ENCODE assay signal across 18 cellular contexts in the genomic region with DNA sequence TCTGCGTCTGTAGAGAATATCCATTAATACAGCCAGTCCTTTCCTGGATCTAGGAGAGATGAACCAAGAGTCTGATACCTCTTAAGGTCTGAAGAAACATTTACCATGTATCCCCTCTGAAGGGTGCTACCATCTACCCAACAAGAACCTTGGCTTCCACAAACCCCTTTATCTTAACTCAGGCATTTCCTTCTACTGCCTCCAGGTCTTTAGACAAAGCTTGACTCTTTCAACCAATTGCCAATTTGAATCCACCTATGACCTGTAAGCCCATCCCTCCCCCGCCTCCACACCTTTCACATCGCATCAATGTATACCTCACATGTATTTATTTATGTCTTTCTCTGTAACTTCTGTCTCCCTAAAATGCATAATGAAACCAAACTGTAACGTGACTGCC.
DNase-seq lines count a peak whose midpoint lies in the region; ATAC-seq and TF ChIP-seq lines count a peak whose summit lies in the region.
"Had no signal": no experiment of that assay in that cellular context is flagged by ENCODE, and none has a peak within 500 bp of the region (broad histone marks: within the 10 kb centered on the region; RNA-seq: fewer than 3 reads in every experiment).

No MANE protein-coding gene starts in this region.

- H3K27ac ChIP-seq in body of pancreas (peak overlapping the region in 3 of 4 donors; percentile 45 to 56 (median 53)), heart left ventricle (peak overlapping the region; percentile 70 to 95 (median 84)), muscle layer of colon (ENCODE audit: low read depth, low read length) (peak overlapping the region; percentile 32), thyroid gland (peak overlapping the region; percentile 88 to 98 (median 96)), A673 (ENCODE audit: low read depth, low read length, poor library complexity, severe bottlenecking) (no peak overlapping the region)
- H3K27ac ChIP-seq: GM23248 had no signal

- POLR2A ChIA-PET in A673 (lab: Charles Lee; ENCODE audit: low non-redundant PET): no interaction called here

- H3K9me3 ChIP-seq in body of pancreas (no peaks in the 10 kb centered on the region), heart left ventricle (peaks cover 0 to 12% (median 0%) of the 10 kb centered on the region in 12 donors), muscle layer of colon (ENCODE audit: low read length) (peaks cover 5% of the 10 kb centered on the region), thyroid gland (no peaks in the 10 kb centered on the region), A673 (ENCODE audit: low read depth, low read length, poor library complexity, severe bottlenecking) (no peaks in the 10 kb centered on the region)

- H3K27me3 ChIP-seq in body of pancreas (no peaks in the 10 kb centered on the region), heart left ventricle (no peaks in the 10 kb centered on the region), muscle layer of colon (ENCODE audit: control insufficient read depth in 1 of 2, insufficient read depth in 2 of 2, low read length in 2 of 2) (no peaks in the 10 kb centered on the region), thyroid gland (no peaks in the 10 kb centered on the region), A673 (replicated peaks; ENCODE audit: insufficient read depth, low read depth, low read length, poor library complexity) (no peaks in the 10 kb centered on the region)

- TF ChIP-seq POLR2A in body of pancreas (IDR thresholded peaks at IDR 0.05) (no peak), heart left ventricle (IDR thresholded peaks at IDR 0.05) (no peak), thyroid gland (IDR thresholded peaks at IDR 0.05) (no peak)

- H3K4me1 ChIP-seq in body of pancreas: peaks cover 47% of the 10 kb centered on the region
- peaks cover 0 to 43% (median 14%) of the 10 kb centered on the region in 12 donors for H3K4me1 ChIP-seq in heart left ventricle
- H3K4me1 ChIP-seq in muscle layer of colon (ENCODE audit: insufficient read depth, low read length): peaks cover 25% of the 10 kb centered on the region
- peaks cover 34 to 47% of the 10 kb centered on the region in 2 donors for H3K4me1 ChIP-seq in thyroid gland
- no peaks in the 10 kb centered on the region for H3K4me1 ChIP-seq in A673 (ENCODE audit: insufficient read depth, low read length, poor library complexity, severe bottlenecking)

- TF ChIP-seq CTCF in body of pancreas (IDR thresholded peaks at IDR 0.05) (no peak), heart left ventricle (IDR thresholded peaks at IDR 0.05) (no peak), thyroid gland (IDR thresholded peaks at IDR 0.05) (no peak), A673 (conservative IDR thresholded peaks at IDR 0.05; ENCODE audit: low read depth, low read length) (no peak)

- no peaks in the 10 kb centered on the region for H3K36me3 ChIP-seq in body of pancreas (replicated peaks in 1 of 2; ENCODE audit: insufficient read depth in 1 of 2, low read depth in 2 of 2)
- H3K36me3 ChIP-seq in heart left ventricle: no peaks in the 10 kb centered on the region
- H3K36me3 ChIP-seq in muscle layer of colon (ENCODE audit: insufficient read depth, low read length): no peaks in the 10 kb centered on the region
- no peaks in the 10 kb centered on the region for H3K36me3 ChIP-seq in thyroid gland
- no peaks in the 10 kb centered on the region for H3K36me3 ChIP-seq in A673 (ENCODE audit: insufficient read depth, low read length, poor library complexity, severe bottlenecking)

- intact Hi-C loops in body of pancreas (cut with DNase I): no loop called here
- intact Hi-C loops in heart left ventricle (cut with DNase I): loop anchor here in 2 of 10 donors (5.0 to 10.0 kb wide), 2 partner anchors 131 to 139 kb away; partner anchors contain the start of gene SNRK (in 1 of the 2)
- intact Hi-C loops in thyroid gland (cut with DNase I): no loop called here
- intact Hi-C loops in A673 (cut with micrococcal nuclease; ENCODE audit: unreplicated experiment): no loop called here
- intact Hi-C loops in activated T-helper 1 cell treated with anti-CD3 and anti-CD28 coated beads, Interleukin-12 subunit alpha, Interleukin-12 subunit beta, Interleukin-2, Interleukin-4 antibody, amounts not matched to agents 30 ng/mL and 10 ng/mL and 1 ng/mL, durations not matched to agents 14 hours and 24 hours and 36 hours (cut with micrococcal nuclease): no loop called here

- BruUV-seq in A673 (replicated peaks; lab: Mats Ljungman, UMichigan): no TSS peak

- H3K9me3 Mint-ChIP-seq in activated T-helper 1 cell treated with anti-CD3 and anti-CD28 coated beads, Interleukin-12 subunit alpha, Interleukin-12 subunit beta, Interleukin-2, Interleukin-4 antibody, amounts not matched to agents 30 ng/mL and 10 ng/mL and 1 ng/mL, durations not matched to agents 14 hours and 24 hours and 36 hours: no peaks in the 10 kb centered on the region
- H3K9me3 Mint-ChIP-seq: IgD-negative memory B cell had no signal

- WGBS in body of pancreas, 2 donors: 94 to 97% methylated on average over 4 of the region's 4 CpGs
- WGBS in heart left ventricle, 4 donors: 71 to 79% (median 76%) methylated on average over 4 of the region's 4 CpGs
- 81 to 84% methylated on average over 4 of the region's 4 CpGs for WGBS in thyroid gland, 2 donors

- ATAC-seq in body of pancreas: no peak
- ATAC-seq in heart left ventricle: peak in 1 of 4 donors; percentile 9
- ATAC-seq in GM18519 (IDR thresholded peaks at IDR 0.05; ENCODE audit: low FRiP score, unreplicated experiment): no peak
- ATAC-seq: Panc1 had no signal

- no peak overlapping the region for H3K27ac Mint-ChIP-seq in activated T-helper 1 cell treated with anti-CD3 and anti-CD28 coated beads, Interleukin-12 subunit alpha, Interleukin-12 subunit beta, Interleukin-2, Interleukin-4 antibody, amounts not matched to agents 30 ng/mL and 10 ng/mL and 1 ng/mL, durations not matched to agents 14 hours and 24 hours and 36 hours
- H3K27ac Mint-ChIP-seq: IgD-negative memory B cell had no signal

- H3K36me3 Mint-ChIP-seq in activated T-helper 1 cell treated with anti-CD3 and anti-CD28 coated beads, Interleukin-12 subunit alpha, Interleukin-12 subunit beta, Interleukin-2, Interleukin-4 antibody, amounts not matched to agents 30 ng/mL and 10 ng/mL and 1 ng/mL, durations not matched to agents 14 hours and 24 hours and 36 hours (ENCODE audit: low read depth): peaks cover 3% of the 10 kb centered on the region

- CTCF ChIA-PET in A673 (lab: Charles Lee): no interaction called here

- no peak overlapping the region for H3K4me3 Mint-ChIP-seq in activated T-helper 1 cell treated with anti-CD3 and anti-CD28 coated beads, Interleukin-12 subunit alpha, Interleukin-12 subunit beta, Interleukin-2, Interleukin-4 antibody, amounts not matched to agents 30 ng/mL and 10 ng/mL and 1 ng/mL, durations not matched to agents 14 hours and 24 hours and 36 hours
- H3K4me3 Mint-ChIP-seq: CD14-positive monocyte, IgD-negative memory B cell had no signal

- DNase-seq in body of pancreas (no peak), heart left ventricle (no peak), thyroid gland (no peak), A673 (ENCODE audit: low spot score) (no peak)
- no peak for DNase-seq in activated T-helper 1 cell treated with anti-CD3 and anti-CD28 coated beads, Interleukin-12 subunit alpha, Interleukin-12 subunit beta, Interleukin-2, Interleukin-4 antibody, amounts not matched to agents 30 ng/mL and 10 ng/mL and 1 ng/mL, durations not matched to agents 14 hours and 24 hours and 36 hours (ENCODE audit: low spot score)
- DNase-seq: DMS79, GM23248, HCEC 1CT, Karpas-422, NCI-H1048, NCI-H1436 treated with DMSO at 0.1 percent for 48 hours, NCI-H2029 treated with DMSO at 0.1 percent for 48 hours, NCI-H2171 treated with DMSO at 0.1 percent for 48 hours had no signal

- no peak overlapping the region for H3K4me3 ChIP-seq in body of pancreas
- no peak overlapping the region for H3K4me3 ChIP-seq in heart left ventricle
- no peak overlapping the region for H3K4me3 ChIP-seq in muscle layer of colon (ENCODE audit: low read depth in 1 of 2, low read length in 2 of 2)
- H3K4me3 ChIP-seq in thyroid gland (replicated peaks in 1 of 3): no peak overlapping the region
- H3K4me3 ChIP-seq in A673 (ENCODE audit: low read depth, low read length, poor library complexity, severe bottlenecking): no peak overlapping the region
- H3K4me3 ChIP-seq: GM23248 had no signal

- H3K27me3 Mint-ChIP-seq in activated T-helper 1 cell treated with anti-CD3 and anti-CD28 coated beads, Interleukin-12 subunit alpha, Interleukin-12 subunit beta, Interleukin-2, Interleukin-4 antibody, amounts not matched to agents 30 ng/mL and 10 ng/mL and 1 ng/mL, durations not matched to agents 14 hours and 24 hours and 36 hours (ENCODE audit: insufficient read depth): no peaks in the 10 kb centered on the region
- H3K27me3 Mint-ChIP-seq: IgD-negative memory B cell had no signal

- H3K9ac ChIP-seq in muscle layer of colon (ENCODE audit: low read length): no peak overlapping the region
- H3K9ac ChIP-seq: GM23248 had no signal

- H3K4me1 Mint-ChIP-seq in activated T-helper 1 cell treated with anti-CD3 and anti-CD28 coated beads, Interleukin-12 subunit alpha, Interleukin-12 subunit beta, Interleukin-2, Interleukin-4 antibody, amounts not matched to agents 30 ng/mL and 10 ng/mL and 1 ng/mL, durations not matched to agents 14 hours and 24 hours and 36 hours (ENCODE audit: low read depth): no peaks in the 10 kb centered on the region
- H3K4me1 Mint-ChIP-seq: CD14-positive monocyte, IgD-negative memory B cell had no signal
